Comparison of ENCODE assay signal across 2 cellular contexts in the genomic region with DNA sequence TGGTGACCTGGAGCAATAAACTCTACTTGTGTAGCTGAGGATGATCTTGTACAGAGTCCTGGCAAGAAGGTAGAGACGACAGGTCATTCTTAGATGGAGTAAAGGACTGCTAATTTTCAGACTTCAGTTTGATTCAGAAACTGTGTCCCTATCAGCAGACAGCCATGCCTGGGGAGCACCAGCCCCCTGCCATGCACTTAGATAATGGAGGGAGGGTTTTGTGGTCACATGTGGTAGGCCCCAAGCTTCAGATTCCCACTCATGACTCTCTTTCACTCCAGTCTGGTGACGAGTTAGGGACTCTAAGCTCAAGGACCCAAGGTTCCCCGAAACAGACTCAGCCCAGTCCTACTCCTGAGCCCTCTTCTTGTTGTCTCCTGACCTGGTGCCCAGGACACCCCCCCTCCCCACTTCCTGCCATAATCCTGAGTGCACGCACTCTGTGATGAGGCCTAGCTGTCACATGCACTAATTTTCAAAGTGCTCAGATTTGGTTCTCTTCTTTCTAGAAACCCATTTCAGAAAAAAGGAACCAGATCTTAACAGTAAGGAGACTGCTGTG.
TF ChIP-seq lines count a peak whose summit lies in the region.

No MANE protein-coding gene starts in this region.

TF ChIP-seq in HepG2, 621 proteins besides CTCF, POLR2A, EP300 and RAD21:
- TF ChIP-seq ZMAT5 (CRISPR knock-in tag; IDR thresholded peaks at IDR 0.05; ENCODE audit: borderline replicate concordance, low read depth) (no peak), ZNF383 (CRISPR knock-in tag; IDR thresholded peaks at IDR 0.05; ENCODE audit: borderline replicate concordance) (no peak), BRCA1 (CRISPR knock-in tag; IDR thresholded peaks at IDR 0.05) (no peak), STAT6 (CRISPR knock-in tag; IDR thresholded peaks at IDR 0.05; ENCODE audit: borderline replicate concordance) (no peak), ZNF644 (CRISPR knock-in tag; IDR thresholded peaks at IDR 0.05; ENCODE audit: low read depth) (no peak), ZBTB1 (CRISPR knock-in tag; IDR thresholded peaks at IDR 0.05; ENCODE audit: borderline replicate concordance) (no peak), ZNF720 (CRISPR knock-in tag; IDR thresholded peaks at IDR 0.05) (no peak), SRSF9 (IDR thresholded peaks at IDR 0.05; ENCODE audit: borderline replicate concordance, insufficient read depth, low read depth, low read length, poor library complexity, severe bottlenecking) (no peak), BRD4 (CRISPR knock-in tag; IDR thresholded peaks at IDR 0.05) (no peak), ZBTB21 (CRISPR knock-in tag; IDR thresholded peaks at IDR 0.05) (no peak), MBD4 (IDR thresholded peaks at IDR 0.05; ENCODE audit: borderline replicate concordance, low read length) (no peak), LCORL (IDR thresholded peaks at IDR 0.05) (no peak), LCORL (CRISPR knock-in tag; IDR thresholded peaks at IDR 0.05) (no peak), MIXL1 (CRISPR knock-in tag; IDR thresholded peaks at IDR 0.05) (no peak), NKX3-1 (CRISPR knock-in tag; IDR thresholded peaks at IDR 0.05) (no peak), ZNF580 (CRISPR knock-in tag; IDR thresholded peaks at IDR 0.05; ENCODE audit: borderline replicate concordance, low read depth) (no peak)
- TF ChIP-seq, protein P1, sequence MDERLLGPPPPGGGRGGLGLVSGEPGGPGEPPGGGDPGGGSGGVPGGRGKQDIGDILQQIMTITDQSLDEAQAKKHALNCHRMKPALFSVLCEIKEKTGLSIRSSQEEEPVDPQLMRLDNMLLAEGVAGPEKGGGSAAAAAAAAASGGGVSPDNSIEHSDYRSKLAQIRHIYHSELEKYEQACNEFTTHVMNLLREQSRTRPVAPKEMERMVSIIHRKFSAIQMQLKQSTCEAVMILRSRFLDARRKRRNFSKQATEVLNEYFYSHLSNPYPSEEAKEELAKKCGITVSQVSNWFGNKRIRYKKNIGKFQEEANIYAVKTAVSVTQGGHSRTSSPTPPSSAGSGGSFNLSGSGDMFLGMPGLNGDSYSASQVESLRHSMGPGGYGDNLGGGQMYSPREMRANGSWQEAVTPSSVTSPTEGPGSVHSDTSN (CRISPR knock-in tag; IDR thresholded peaks at IDR 0.05) = no peak
- TF ChIP-seq, protein P2, sequence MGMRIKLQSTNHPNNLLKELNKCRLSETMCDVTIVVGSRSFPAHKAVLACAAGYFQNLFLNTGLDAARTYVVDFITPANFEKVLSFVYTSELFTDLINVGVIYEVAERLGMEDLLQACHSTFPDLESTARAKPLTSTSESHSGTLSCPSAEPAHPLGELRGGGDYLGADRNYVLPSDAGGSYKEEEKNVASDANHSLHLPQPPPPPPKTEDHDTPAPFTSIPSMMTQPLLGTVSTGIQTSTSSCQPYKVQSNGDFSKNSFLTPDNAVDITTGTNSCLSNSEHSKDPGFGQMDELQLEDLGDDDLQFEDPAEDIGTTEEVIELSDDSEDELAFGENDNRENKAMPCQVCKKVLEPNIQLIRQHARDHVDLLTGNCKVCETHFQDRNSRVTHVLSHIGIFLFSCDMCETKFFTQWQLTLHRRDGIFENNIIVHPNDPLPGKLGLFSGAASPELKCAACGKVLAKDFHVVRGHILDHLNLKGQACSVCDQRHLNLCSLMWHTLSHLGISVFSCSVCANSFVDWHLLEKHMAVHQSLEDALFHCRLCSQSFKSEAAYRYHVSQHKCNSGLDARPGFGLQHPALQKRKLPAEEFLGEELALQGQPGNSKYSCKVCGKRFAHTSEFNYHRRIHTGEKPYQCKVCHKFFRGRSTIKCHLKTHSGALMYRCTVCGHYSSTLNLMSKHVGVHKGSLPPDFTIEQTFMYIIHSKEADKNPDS (CRISPR knock-in tag; IDR thresholded peaks at IDR 0.05) = no peak

TF ChIP-seq in K562, 482 proteins besides CTCF, POLR2A, EP300 and RAD21 (continues in another document):
- TF ChIP-seq, protein P3, sequence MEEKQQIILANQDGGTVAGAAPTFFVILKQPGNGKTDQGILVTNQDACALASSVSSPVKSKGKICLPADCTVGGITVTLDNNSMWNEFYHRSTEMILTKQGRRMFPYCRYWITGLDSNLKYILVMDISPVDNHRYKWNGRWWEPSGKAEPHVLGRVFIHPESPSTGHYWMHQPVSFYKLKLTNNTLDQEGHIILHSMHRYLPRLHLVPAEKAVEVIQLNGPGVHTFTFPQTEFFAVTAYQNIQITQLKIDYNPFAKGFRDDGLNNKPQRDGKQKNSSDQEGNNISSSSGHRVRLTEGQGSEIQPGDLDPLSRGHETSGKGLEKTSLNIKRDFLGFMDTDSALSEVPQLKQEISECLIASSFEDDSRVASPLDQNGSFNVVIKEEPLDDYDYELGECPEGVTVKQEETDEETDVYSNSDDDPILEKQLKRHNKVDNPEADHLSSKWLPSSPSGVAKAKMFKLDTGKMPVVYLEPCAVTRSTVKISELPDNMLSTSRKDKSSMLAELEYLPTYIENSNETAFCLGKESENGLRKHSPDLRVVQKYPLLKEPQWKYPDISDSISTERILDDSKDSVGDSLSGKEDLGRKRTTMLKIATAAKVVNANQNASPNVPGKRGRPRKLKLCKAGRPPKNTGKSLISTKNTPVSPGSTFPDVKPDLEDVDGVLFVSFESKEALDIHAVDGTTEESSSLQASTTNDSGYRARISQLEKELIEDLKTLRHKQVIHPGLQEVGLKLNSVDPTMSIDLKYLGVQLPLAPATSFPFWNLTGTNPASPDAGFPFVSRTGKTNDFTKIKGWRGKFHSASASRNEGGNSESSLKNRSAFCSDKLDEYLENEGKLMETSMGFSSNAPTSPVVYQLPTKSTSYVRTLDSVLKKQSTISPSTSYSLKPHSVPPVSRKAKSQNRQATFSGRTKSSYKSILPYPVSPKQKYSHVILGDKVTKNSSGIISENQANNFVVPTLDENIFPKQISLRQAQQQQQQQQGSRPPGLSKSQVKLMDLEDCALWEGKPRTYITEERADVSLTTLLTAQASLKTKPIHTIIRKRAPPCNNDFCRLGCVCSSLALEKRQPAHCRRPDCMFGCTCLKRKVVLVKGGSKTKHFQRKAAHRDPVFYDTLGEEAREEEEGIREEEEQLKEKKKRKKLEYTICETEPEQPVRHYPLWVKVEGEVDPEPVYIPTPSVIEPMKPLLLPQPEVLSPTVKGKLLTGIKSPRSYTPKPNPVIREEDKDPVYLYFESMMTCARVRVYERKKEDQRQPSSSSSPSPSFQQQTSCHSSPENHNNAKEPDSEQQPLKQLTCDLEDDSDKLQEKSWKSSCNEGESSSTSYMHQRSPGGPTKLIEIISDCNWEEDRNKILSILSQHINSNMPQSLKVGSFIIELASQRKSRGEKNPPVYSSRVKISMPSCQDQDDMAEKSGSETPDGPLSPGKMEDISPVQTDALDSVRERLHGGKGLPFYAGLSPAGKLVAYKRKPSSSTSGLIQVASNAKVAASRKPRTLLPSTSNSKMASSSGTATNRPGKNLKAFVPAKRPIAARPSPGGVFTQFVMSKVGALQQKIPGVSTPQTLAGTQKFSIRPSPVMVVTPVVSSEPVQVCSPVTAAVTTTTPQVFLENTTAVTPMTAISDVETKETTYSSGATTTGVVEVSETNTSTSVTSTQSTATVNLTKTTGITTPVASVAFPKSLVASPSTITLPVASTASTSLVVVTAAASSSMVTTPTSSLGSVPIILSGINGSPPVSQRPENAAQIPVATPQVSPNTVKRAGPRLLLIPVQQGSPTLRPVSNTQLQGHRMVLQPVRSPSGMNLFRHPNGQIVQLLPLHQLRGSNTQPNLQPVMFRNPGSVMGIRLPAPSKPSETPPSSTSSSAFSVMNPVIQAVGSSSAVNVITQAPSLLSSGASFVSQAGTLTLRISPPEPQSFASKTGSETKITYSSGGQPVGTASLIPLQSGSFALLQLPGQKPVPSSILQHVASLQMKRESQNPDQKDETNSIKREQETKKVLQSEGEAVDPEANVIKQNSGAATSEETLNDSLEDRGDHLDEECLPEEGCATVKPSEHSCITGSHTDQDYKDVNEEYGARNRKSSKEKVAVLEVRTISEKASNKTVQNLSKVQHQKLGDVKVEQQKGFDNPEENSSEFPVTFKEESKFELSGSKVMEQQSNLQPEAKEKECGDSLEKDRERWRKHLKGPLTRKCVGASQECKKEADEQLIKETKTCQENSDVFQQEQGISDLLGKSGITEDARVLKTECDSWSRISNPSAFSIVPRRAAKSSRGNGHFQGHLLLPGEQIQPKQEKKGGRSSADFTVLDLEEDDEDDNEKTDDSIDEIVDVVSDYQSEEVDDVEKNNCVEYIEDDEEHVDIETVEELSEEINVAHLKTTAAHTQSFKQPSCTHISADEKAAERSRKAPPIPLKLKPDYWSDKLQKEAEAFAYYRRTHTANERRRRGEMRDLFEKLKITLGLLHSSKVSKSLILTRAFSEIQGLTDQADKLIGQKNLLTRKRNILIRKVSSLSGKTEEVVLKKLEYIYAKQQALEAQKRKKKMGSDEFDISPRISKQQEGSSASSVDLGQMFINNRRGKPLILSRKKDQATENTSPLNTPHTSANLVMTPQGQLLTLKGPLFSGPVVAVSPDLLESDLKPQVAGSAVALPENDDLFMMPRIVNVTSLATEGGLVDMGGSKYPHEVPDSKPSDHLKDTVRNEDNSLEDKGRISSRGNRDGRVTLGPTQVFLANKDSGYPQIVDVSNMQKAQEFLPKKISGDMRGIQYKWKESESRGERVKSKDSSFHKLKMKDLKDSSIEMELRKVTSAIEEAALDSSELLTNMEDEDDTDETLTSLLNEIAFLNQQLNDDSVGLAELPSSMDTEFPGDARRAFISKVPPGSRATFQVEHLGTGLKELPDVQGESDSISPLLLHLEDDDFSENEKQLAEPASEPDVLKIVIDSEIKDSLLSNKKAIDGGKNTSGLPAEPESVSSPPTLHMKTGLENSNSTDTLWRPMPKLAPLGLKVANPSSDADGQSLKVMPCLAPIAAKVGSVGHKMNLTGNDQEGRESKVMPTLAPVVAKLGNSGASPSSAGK (IDR thresholded peaks at IDR 0.05) = peak; percentile 37; the same call in 1 of the 2 replicates
- 0 out of 2 replicates have a peak, but pooled peaks have one; percentile 33 for TF ChIP-seq SMAD4 (CRISPR knock-in tag; conservative IDR thresholded peaks at IDR 0.05)
- peak; percentile 27; the same call in 1 of the 2 replicates for TF ChIP-seq CBFA2T2 (conservative IDR thresholded peaks at IDR 0.05)
- no peak for TF ChIP-seq ASH1L (IDR thresholded peaks at IDR 0.05; ENCODE audit: borderline replicate concordance, low read depth, partially characterized antibody)
- no peak for TF ChIP-seq SRSF7 (optimal IDR thresholded peaks at IDR 0.05; ENCODE audit: low read depth, low read length)
- no peak for TF ChIP-seq SREBF1 (IDR thresholded peaks at IDR 0.05; ENCODE audit: borderline replicate concordance, low read depth, low read length)
- TF ChIP-seq, protein P4, sequence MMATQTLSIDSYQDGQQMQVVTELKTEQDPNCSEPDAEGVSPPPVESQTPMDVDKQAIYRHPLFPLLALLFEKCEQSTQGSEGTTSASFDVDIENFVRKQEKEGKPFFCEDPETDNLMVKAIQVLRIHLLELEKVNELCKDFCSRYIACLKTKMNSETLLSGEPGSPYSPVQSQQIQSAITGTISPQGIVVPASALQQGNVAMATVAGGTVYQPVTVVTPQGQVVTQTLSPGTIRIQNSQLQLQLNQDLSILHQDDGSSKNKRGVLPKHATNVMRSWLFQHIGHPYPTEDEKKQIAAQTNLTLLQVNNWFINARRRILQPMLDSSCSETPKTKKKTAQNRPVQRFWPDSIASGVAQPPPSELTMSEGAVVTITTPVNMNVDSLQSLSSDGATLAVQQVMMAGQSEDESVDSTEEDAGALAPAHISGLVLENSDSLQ (IDR thresholded peaks at IDR 0.05) = no peak
- TF ChIP-seq TAF15 (IDR thresholded peaks at IDR 0.05; ENCODE audit: low read depth, low read length) = no peak
- TF ChIP-seq L3MBTL2 (IDR thresholded peaks at IDR 0.05) = peak; percentile 42; the same call in 1 of the 2 replicates
- TF ChIP-seq, protein P5, sequence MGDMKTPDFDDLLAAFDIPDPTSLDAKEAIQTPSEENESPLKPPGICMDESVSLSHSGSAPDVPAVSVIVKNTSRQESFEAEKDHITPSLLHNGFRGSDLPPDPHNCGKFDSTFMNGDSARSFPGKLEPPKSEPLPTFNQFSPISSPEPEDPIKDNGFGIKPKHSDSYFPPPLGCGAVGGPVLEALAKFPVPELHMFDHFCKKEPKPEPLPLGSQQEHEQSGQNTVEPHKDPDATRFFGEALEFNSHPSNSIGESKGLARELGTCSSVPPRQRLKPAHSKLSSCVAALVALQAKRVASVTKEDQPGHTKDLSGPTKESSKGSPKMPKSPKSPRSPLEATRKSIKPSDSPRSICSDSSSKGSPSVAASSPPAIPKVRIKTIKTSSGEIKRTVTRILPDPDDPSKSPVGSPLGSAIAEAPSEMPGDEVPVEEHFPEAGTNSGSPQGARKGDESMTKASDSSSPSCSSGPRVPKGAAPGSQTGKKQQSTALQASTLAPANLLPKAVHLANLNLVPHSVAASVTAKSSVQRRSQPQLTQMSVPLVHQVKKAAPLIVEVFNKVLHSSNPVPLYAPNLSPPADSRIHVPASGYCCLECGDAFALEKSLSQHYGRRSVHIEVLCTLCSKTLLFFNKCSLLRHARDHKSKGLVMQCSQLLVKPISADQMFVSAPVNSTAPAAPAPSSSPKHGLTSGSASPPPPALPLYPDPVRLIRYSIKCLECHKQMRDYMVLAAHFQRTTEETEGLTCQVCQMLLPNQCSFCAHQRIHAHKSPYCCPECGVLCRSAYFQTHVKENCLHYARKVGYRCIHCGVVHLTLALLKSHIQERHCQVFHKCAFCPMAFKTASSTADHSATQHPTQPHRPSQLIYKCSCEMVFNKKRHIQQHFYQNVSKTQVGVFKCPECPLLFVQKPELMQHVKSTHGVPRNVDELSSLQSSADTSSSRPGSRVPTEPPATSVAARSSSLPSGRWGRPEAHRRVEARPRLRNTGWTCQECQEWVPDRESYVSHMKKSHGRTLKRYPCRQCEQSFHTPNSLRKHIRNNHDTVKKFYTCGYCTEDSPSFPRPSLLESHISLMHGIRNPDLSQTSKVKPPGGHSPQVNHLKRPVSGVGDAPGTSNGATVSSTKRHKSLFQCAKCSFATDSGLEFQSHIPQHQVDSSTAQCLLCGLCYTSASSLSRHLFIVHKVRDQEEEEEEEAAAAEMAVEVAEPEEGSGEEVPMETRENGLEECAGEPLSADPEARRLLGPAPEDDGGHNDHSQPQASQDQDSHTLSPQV (IDR thresholded peaks at IDR 0.05) = 0 out of 2 replicates have a peak, but pooled peaks have one; percentile 42
- peak; percentile 27; the same call in 1 of the 2 replicates for TF ChIP-seq MAX (CRISPR knock-in tag; IDR thresholded peaks at IDR 0.05)
- TF ChIP-seq VEZF1 (CRISPR knock-in tag; IDR thresholded peaks at IDR 0.05) = peak; percentile 54; the same call in 1 of the 2 replicates
- TF ChIP-seq, protein P6, sequence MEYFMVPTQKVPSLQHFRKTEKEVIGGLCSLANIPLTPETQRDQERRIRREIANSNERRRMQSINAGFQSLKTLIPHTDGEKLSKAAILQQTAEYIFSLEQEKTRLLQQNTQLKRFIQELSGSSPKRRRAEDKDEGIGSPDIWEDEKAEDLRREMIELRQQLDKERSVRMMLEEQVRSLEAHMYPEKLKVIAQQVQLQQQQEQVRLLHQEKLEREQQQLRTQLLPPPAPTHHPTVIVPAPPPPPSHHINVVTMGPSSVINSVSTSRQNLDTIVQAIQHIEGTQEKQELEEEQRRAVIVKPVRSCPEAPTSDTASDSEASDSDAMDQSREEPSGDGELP (CRISPR knock-in tag; IDR thresholded peaks at IDR 0.05; ENCODE audit: borderline replicate concordance) = no peak
- no peak for TF ChIP-seq ESRRA (IDR thresholded peaks at IDR 0.05; ENCODE audit: borderline replicate concordance, low read depth)
- no peak for TF ChIP-seq POLR2AphosphoS5 (IDR thresholded peaks at IDR 0.05; ENCODE audit: control insufficient read depth, insufficient read depth, low read depth, low read length)
